ENCODE assay signal across 20 cellular contexts in the genomic region with DNA sequence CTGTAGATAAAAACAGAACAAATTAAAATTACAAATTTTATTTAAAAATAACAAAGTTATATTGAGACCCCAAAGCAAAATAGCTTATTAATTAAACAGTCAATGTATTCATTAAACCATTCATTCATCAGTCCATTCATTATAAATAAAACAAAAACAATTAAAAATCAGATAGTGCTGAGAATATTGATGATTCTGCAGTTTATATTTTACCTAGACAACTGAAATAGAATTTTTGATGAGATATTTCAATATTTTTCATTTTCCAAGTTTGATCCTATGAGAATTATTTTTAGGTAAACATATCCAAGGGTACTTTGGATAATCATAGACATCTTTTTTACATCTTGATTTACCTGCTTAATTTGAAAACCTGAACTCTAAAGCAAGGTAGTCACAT. TPM values are rescaled to one million over a fixed set of nuclear protein-coding genes. Genes with fewer than 3 reads are reported as not detected.
DNase-seq lines count a peak whose midpoint lies in the region; ATAC-seq, FAIRE-seq and TF ChIP-seq lines count a peak whose summit lies in the region.
"Had no signal": no experiment of that assay in that cellular context is flagged by ENCODE, and none has a peak within 500 bp of the region (broad histone marks: within the 10 kb centered on the region; RNA-seq: fewer than 3 reads in every experiment).

No MANE protein-coding gene starts in this region.

- POLR2A ChIA-PET in HepG2 (lab: Yijun Ruan, JAX) = no interaction called here
- POLR2A ChIA-PET in K562 (lab: Yijun Ruan, JAX) = no interaction called here

- no peaks in the 10 kb centered on the region for H3K4me1 ChIP-seq in HepG2 (ENCODE audit: insufficient read depth, low read length)
- no peaks in the 10 kb centered on the region for H3K4me1 ChIP-seq in right lobe of liver
- no peaks in the 10 kb centered on the region for H3K4me1 ChIP-seq in K562 (replicated peaks in 1 of 2; ENCODE audit: control insufficient read depth in 2 of 2, insufficient read depth in 2 of 2, low read length in 2 of 2)
- H3K4me1 ChIP-seq: HAP-1 had no signal

- TF ChIP-seq CTCF in HepG2 (CRISPR knock-in tag; IDR thresholded peaks at IDR 0.05) (no peak), right lobe of liver (IDR thresholded peaks at IDR 0.05) (no peak), K562 (IDR thresholded peaks at IDR 0.05 in 2 of 3, conservative IDR thresholded peaks at IDR 0.05 in 1 of 3; ENCODE audit: insufficient read depth in 2 of 3, low read depth in 1 of 3, low read length in 3 of 3) (no peak)

- H3K79me2 ChIP-seq in HepG2 (ENCODE audit: insufficient read depth, low read length) (no peaks in the 10 kb centered on the region), K562 (ENCODE audit: control insufficient read depth, insufficient read depth, low read length) (no peaks in the 10 kb centered on the region)

- no peaks in the 10 kb centered on the region for H3K4me1 Mint-ChIP-seq in activated T-cell treated with anti-CD3 and anti-CD28 coated beads, Interleukin-2, amount 50 U/mL, for 4 hours (ENCODE audit: low read depth)
- H3K4me1 Mint-ChIP-seq: CD4-positive, alpha-beta memory T cell had no signal

- in situ Hi-C loops in HepG2 (cut with HindIII; ENCODE audit: extremely low pct_ligation_motif_present, low pct_unique_long_range_greater_than_20kb) (no loop called here), K562 (cut with MboI) (no loop called here)

- H3K4me3 ChIP-seq in HepG2 (replicated peaks in 1 of 3; ENCODE audit: insufficient read depth in 1 of 3, low read depth in 2 of 3, low read length in 3 of 3) = no peak overlapping the region
- no peak overlapping the region for H3K4me3 ChIP-seq in right lobe of liver
- H3K4me3 ChIP-seq in K562 = no peak overlapping the region
- H3K4me3 ChIP-seq: HAP-1 had no signal

- DNase-seq in HepG2 (ENCODE audit: low spot score) = no peak
- DNase-seq in right lobe of liver = no peak
- DNase-seq in K562 (ENCODE audit: extremely low read depth in 1 of 4, low spot score in 3 of 4) = no peak
- DNase-seq in SK-N-DZ (ENCODE audit: low spot score) = no peak
- no peak for DNase-seq in activated T-cell treated with anti-CD3 and anti-CD28 coated beads, Interleukin-2, amount 50 U/mL, for 4 hours
- no peak for DNase-seq in activated T-cell treated with anti-CD3 and anti-CD28 coated beads, Interleukin-2, amount 50 U/mL, for 48 hours
- no peak for DNase-seq in NCI-H82 (lab: John Stamatoyannopoulos, UW)
- DNase-seq: C1 segment of cervical spinal cord; Calu3; CD4-positive, alpha-beta memory T cell; COR-L47; DMS53; DMS79 treated with DMSO at 0.1 percent for 48 hours; GOT3; HFFc6 had no signal

- ATAC-seq in HepG2 (no peak), right lobe of liver (no peak), K562 (no peak)
- ATAC-seq in activated T-cell treated with anti-CD3 and anti-CD28 coated beads, Interleukin-2, amount 50 U/mL, for 4 hours = no peak

- H3K4me2 ChIP-seq in HepG2 (ENCODE audit: low read depth, low read length) (no peak overlapping the region), K562 (ENCODE audit: insufficient read depth, low read length) (no peak overlapping the region)

- TF ChIP-seq EP300 in HepG2 (IDR thresholded peaks at IDR 0.05; ENCODE audit: low read depth in 2 of 2, low read length in 2 of 2) = no peak
- no peak for TF ChIP-seq EP300 in HepG2 (CRISPR knock-in tag; IDR thresholded peaks at IDR 0.05; ENCODE audit: borderline replicate concordance)
- TF ChIP-seq EP300 in K562 (IDR thresholded peaks at IDR 0.05; ENCODE audit: low read length) = no peak

- no peak overlapping the region for H3K9ac ChIP-seq in HepG2 (ENCODE audit: insufficient read depth, low read depth, low read length)
- no peak overlapping the region for H3K9ac ChIP-seq in K562 (ENCODE audit: insufficient read depth in 1 of 2, low read depth in 2 of 2, low read length in 2 of 2)

- H3K9me3 Mint-ChIP-seq in activated T-cell treated with anti-CD3 and anti-CD28 coated beads, Interleukin-2, amount 50 U/mL, for 4 hours = no peaks in the 10 kb centered on the region
- H3K9me3 Mint-ChIP-seq: HFFc6 had no signal

- peaks cover 0 to 3% of the 10 kb centered on the region in 2 experiments; a peak in 3 of 5 replicates for H3K36me3 ChIP-seq in HepG2 (replicated peaks in 1 of 2; ENCODE audit: control insufficient read depth in 1 of 2, insufficient read depth in 2 of 2, low read length in 2 of 2)
- no peaks in the 10 kb centered on the region for H3K36me3 ChIP-seq in right lobe of liver
- peaks cover 36% of the 10 kb centered on the region for H3K36me3 ChIP-seq in K562 (ENCODE audit: control insufficient read depth, insufficient read depth, low read length)
- H3K36me3 ChIP-seq: HAP-1 had no signal

- peaks cover 26% of the 10 kb centered on the region for H3K36me3 Mint-ChIP-seq in activated T-cell treated with anti-CD3 and anti-CD28 coated beads, Interleukin-2, amount 50 U/mL, for 4 hours (ENCODE audit: insufficient read depth)

- H4K20me1 ChIP-seq in HepG2 (ENCODE audit: insufficient read depth, low read length) (no peaks in the 10 kb centered on the region), K562 (replicated peaks; ENCODE audit: control insufficient read depth, insufficient read depth, low read length) (no peaks in the 10 kb centered on the region)

- no peaks in the 10 kb centered on the region for H3K9me3 ChIP-seq in HepG2 (ENCODE audit: low read length)
- H3K9me3 ChIP-seq in right lobe of liver = no peaks in the 10 kb centered on the region
- H3K9me3 ChIP-seq in K562 (replicated peaks; ENCODE audit: control insufficient read depth, insufficient read depth, low read depth, low read length) = no peaks in the 10 kb centered on the region
- H3K9me3 ChIP-seq: HAP-1 had no signal

- no peaks in the 10 kb centered on the region for H3K27me3 Mint-ChIP-seq in activated T-cell treated with anti-CD3 and anti-CD28 coated beads, Interleukin-2, amount 50 U/mL, for 4 hours (ENCODE audit: low read depth)
- H3K27me3 Mint-ChIP-seq: CD4-positive, alpha-beta memory T cell had no signal

- intact Hi-C loops in HepG2 (cut with micrococcal nuclease; ENCODE audit: unreplicated experiment) = no loop called here
- intact Hi-C loops in right lobe of liver (cut with DNase I) = no loop called here
- intact Hi-C loops in K562 (cut with micrococcal nuclease) = no loop called here

- CTCF ChIA-PET in HepG2 (lab: Yijun Ruan, JAX; ENCODE audit: low intra/inter-chr PET ratio, low total read pairs) = no interaction called here
- CTCF ChIA-PET in K562 (lab: Yijun Ruan, JAX; ENCODE audit: low intra/inter-chr PET ratio) = no interaction called here

- FAIRE-seq in HepG2 (lab: Jason Lieb, UNC) (no peak), K562 (lab: Jason Lieb, UNC) (no peak), islet of Langerhans (lab: Jason Lieb, UNC) (peak; percentile 5)
- FAIRE-seq: GM12892, H54 had no signal

- no peak overlapping the region for H3K4me3 Mint-ChIP-seq in activated T-cell treated with anti-CD3 and anti-CD28 coated beads, Interleukin-2, amount 50 U/mL, for 4 hours
- H3K4me3 Mint-ChIP-seq: CD4-positive, alpha-beta memory T cell; HFFc6 had no signal

- no peak overlapping the region for H2AFZ ChIP-seq in HepG2 (ENCODE audit: low read length)
- H2AFZ ChIP-seq in K562 (ENCODE audit: low read depth, low read length) = no peak overlapping the region

- TF ChIP-seq RAD21 in HepG2 (CRISPR knock-in tag; IDR thresholded peaks at IDR 0.05) (no peak), K562 (CRISPR knock-in tag; conservative IDR thresholded peaks at IDR 0.05 in 1 of 2, IDR thresholded peaks at IDR 0.05 in 1 of 2) (no peak)

- TF ChIP-seq POLR2A in HepG2 (IDR thresholded peaks at IDR 0.05; ENCODE audit: insufficient read depth in 1 of 2, low read depth in 2 of 2, low read length in 2 of 2) = no peak
- TF ChIP-seq POLR2A in right lobe of liver (IDR thresholded peaks at IDR 0.05) = no peak
- TF ChIP-seq POLR2A in K562 (conservative IDR thresholded peaks at IDR 0.05) = no peak

- no TSS peak for BruUV-seq in HepG2 (replicated peaks; lab: Mats Ljungman, UMichigan)
- no TSS peak for BruUV-seq in K562 (replicated peaks; lab: Mats Ljungman, UMichigan)

- H3K27me3 ChIP-seq in HepG2 (ENCODE audit: control insufficient read depth in 1 of 2, insufficient read depth in 2 of 2, low read length in 2 of 2) (no peaks in the 10 kb centered on the region), right lobe of liver (no peaks in the 10 kb centered on the region), K562 (ENCODE audit: control insufficient read depth in 2 of 2, insufficient read depth in 2 of 2, low read length in 2 of 2) (no peaks in the 10 kb centered on the region)

- H3K9me1 ChIP-seq in K562 (ENCODE audit: control insufficient read depth, insufficient read depth, low read length) = no peaks in the 10 kb centered on the region

- H3K27ac ChIP-seq in HepG2 (ENCODE audit: extremely low read length, insufficient read depth, low read length) (no peak overlapping the region), right lobe of liver (no peak overlapping the region), K562 (ENCODE audit: extremely low read depth, low read depth, low read length) (no peak overlapping the region)
- H3K27ac ChIP-seq: 22Rv1 had no signal

RNA-seq across cellular contexts. Expression of a gene that starts 15.2 kb away (rescaled TPM):
- 8.2 and 8.4 TPM in 2 replicates for total RNA-seq in HepG2 (2016; rRNA removed; fragmentation: Illumina TruSeq; extraction: Trizol)
- total RNA-seq in HepG2 (2016; cell fraction: cytosol; rRNA removed; fragmentation: Illumina TruSeq; extraction: Trizol; ENCODE audit: low read depth) = 10.1 and 13.7 TPM in 2 replicates
- total RNA-seq in HepG2 (2016; cell fraction: insoluble cytoplasmic fraction; rRNA removed; fragmentation: Illumina TruSeq; extraction: Trizol) = 9.0 and 9.7 TPM in 2 replicates
- 14.2 and 14.7 TPM in 2 replicates for total RNA-seq in HepG2 (2016; cell fraction: membrane; rRNA removed; fragmentation: Illumina TruSeq; extraction: Trizol)
- 5.9 and 8.3 TPM in 2 replicates for total RNA-seq in HepG2 (2016; cell fraction: nucleus; rRNA removed; fragmentation: Illumina TruSeq; extraction: Trizol)
- 13.5 and 14.7 TPM in 2 replicates for polyA plus RNA-seq in HepG2 (2011; rRNA removed)
- 9.7 and 15.2 TPM in 2 replicates for polyA plus RNA-seq in HepG2 (2011; cell fraction: cytosol; rRNA removed)
- polyA plus RNA-seq in HepG2 (2011; cell fraction: nucleus; rRNA removed) = 6.9 and 10.2 TPM in 2 replicates
- polyA plus RNA-seq in HepG2 (2012) = 5.7 and 6.6 TPM in 2 replicates
- polyA plus RNA-seq in HepG2 (2016; cell fraction: cytosol; fragmentation: Illumina TruSeq; extraction: Trizol; ENCODE audit: low read depth) = 5.3 and 5.4 TPM in 2 replicates
- 9.6 and 9.9 TPM in 2 replicates for polyA plus RNA-seq in HepG2 (2016; cell fraction: insoluble cytoplasmic fraction; fragmentation: Illumina TruSeq; extraction: Trizol; ENCODE audit: low read depth)
- polyA plus RNA-seq in HepG2 (2016; cell fraction: membrane; fragmentation: Illumina TruSeq; extraction: Trizol; ENCODE audit: low read depth) = 11.5 and 11.7 TPM in 2 replicates
- polyA plus RNA-seq in HepG2 (2016; cell fraction: nucleus; fragmentation: Illumina TruSeq; extraction: Trizol; ENCODE audit: insufficient read depth, low read depth) = 10.0 and 11.2 TPM in 2 replicates
- 7.6 and 52.8 TPM in 2 replicates for polyA minus RNA-seq in HepG2 (2011; rRNA and poly(A)+ RNA removed; ENCODE audit: low replicate concordance)
- 7.3 and 8.3 TPM in 2 replicates for polyA minus RNA-seq in HepG2 (2011; cell fraction: cytosol; rRNA and poly(A)+ RNA removed)
- 5.5 and 7.8 TPM in 2 replicates for polyA minus RNA-seq in HepG2 (2011; cell fraction: nucleus; rRNA and poly(A)+ RNA removed)
- 1 to 10 TPM in 1 of 6 experiments, under 1 TPM in 5; 0.29 to 1.6 (median 0.66) TPM for total RNA-seq in right lobe of liver
- 13.9 and 26.2 TPM in 2 replicates for total RNA-seq in K562 (2011; cell fraction: chromatin; rRNA removed; ENCODE audit: low replicate concordance)
- 11.7 and 12.4 TPM in 2 replicates for total RNA-seq in K562 (2011; cell fraction: nucleolus; rRNA removed)
- 19.5 and 23.9 TPM in 2 replicates for total RNA-seq in K562 (2011; cell fraction: nucleoplasm; rRNA removed)
- 10.9 and 15.2 TPM in 2 replicates for total RNA-seq in K562 (2014; rRNA removed)
- 24.3 and 24.4 TPM in 2 replicates for total RNA-seq in K562 (2014; rRNA removed; fragmentation: Illumina TruSeq; extraction: Trizol)
- 28.2 and 32.8 TPM in 2 replicates for total RNA-seq in K562 (2015; rRNA removed; fragmentation: Illumina TruSeq; extraction: Trizol)
- 16.2 and 19.0 TPM in 2 replicates for total RNA-seq in K562 (2021)
- polyA plus RNA-seq in K562 (2011; rRNA removed) = 29.5 and 31.4 TPM in 2 replicates
- polyA plus RNA-seq in K562 (2011; cell fraction: cytosol; rRNA removed) = 15.4 and 21.9 TPM in 2 replicates
- polyA plus RNA-seq in K562 (2011; cell fraction: nucleus; rRNA removed) = 38.1 and 43.2 TPM in 2 replicates
- polyA plus RNA-seq in K562 (2012) = 12.1 and 17.1 TPM in 2 replicates
- polyA plus RNA-seq in K562 (2014; fragmentation: Illumina TruSeq; extraction: Trizol) = 26.2 and 37.0 TPM in 2 replicates
- polyA plus RNA-seq in K562 (2014; fragmentation: Nextera tagmentation; extraction: Ambion mirVana) = 1 to 10 TPM; 4.1 to 6.3 TPM
- 22.2 and 31.2 TPM in 2 replicates for polyA plus RNA-seq in K562 (2014; rRNA removed)
- polyA minus RNA-seq in K562 (2011; rRNA and poly(A)+ RNA removed) = 27.8 and 32.8 TPM in 2 replicates
- 13.9 and 14.2 TPM in 2 replicates for polyA minus RNA-seq in K562 (2011; cell fraction: cytosol; rRNA and poly(A)+ RNA removed)
- polyA minus RNA-seq in K562 (2011; cell fraction: nucleus; rRNA and poly(A)+ RNA removed) = 6.1 and 8.4 TPM in 2 replicates
- 92.3 and 101 TPM in 2 replicates for polyA plus RNA-seq in SK-N-DZ (2014; cell fraction: cytosol; rRNA removed)
- 77.1 and 109 TPM in 2 replicates for polyA plus RNA-seq in SK-N-DZ (2014; cell fraction: nucleus; rRNA removed)
- total RNA-seq in activated T-cell treated with anti-CD3 and anti-CD28 coated beads, Interleukin-2, amount 50 U/mL, for 4 hours = 10 to 100 TPM; 22.5 to 28.5 (median 25.7) TPM
